ENCODE assay signal across 7 cellular contexts in genomic region chr10:103845311-103845710, GRCh38. TPM values are rescaled to one million over a fixed set of nuclear protein-coding genes. Genes with fewer than 3 reads are reported as not detected.
DNase-seq lines count a peak whose midpoint lies in the region; ATAC-seq and TF ChIP-seq lines count a peak whose summit lies in the region.
"Not testable (repeated sequence)": the region's sequence is repeated elsewhere in the genome, so short reads cannot be mapped to it uniquely, and the experiment has no call there.

No MANE protein-coding gene starts in this region.

- H3K36me3 Mint-ChIP-seq in CD4-positive, alpha-beta T cell (ENCODE audit: low read depth); T-helper 1 cell treated with Interleukin-12 subunit alpha and Interleukin-12 subunit beta and Interleukin-4 antibody, amounts not matched to agents 30 μg/mL and 1 μg/mL, for 36 hours (ENCODE audit: low read depth); activated CD8-positive, alpha-beta memory T cell treated with anti-CD3 and anti-CD28 coated beads, Interleukin-2, amount 10 ng/mL, durations not matched to agents 7 days and 5 days; naive B cell: not testable (repeated sequence)

- peaks cover 20 to 78% (median 42%) of the 10 kb centered on the region in 6 donors for H3K4me1 ChIP-seq in spleen

- not testable (repeated sequence) for H3K9me3 ChIP-seq in CD4-positive, alpha-beta T cell (ENCODE audit: control insufficient read depth, low read length); spleen

- H3K9me3 Mint-ChIP-seq in CD4-positive, alpha-beta T cell; T-helper 1 cell treated with Interleukin-12 subunit alpha and Interleukin-12 subunit beta and Interleukin-4 antibody, amounts not matched to agents 30 μg/mL and 1 μg/mL, for 36 hours; activated CD8-positive, alpha-beta memory T cell treated with anti-CD3 and anti-CD28 coated beads, Interleukin-2, amount 10 ng/mL, durations not matched to agents 7 days and 5 days (ENCODE audit: low read depth); naive B cell: not testable (repeated sequence)

- WGBS in spleen, 5 donors: 65 to 80% (median 75%) methylated on average over 3 to 4 of the region's 4 CpGs

- H3K27ac Mint-ChIP-seq in CD4-positive, alpha-beta T cell: peak overlapping the region; percentile 68
- peak overlapping the region; percentile 74 for H3K27ac Mint-ChIP-seq in T-helper 1 cell treated with Interleukin-12 subunit alpha and Interleukin-12 subunit beta and Interleukin-4 antibody, amounts not matched to agents 30 μg/mL and 1 μg/mL, for 36 hours
- peak overlapping the region; percentile 53 for H3K27ac Mint-ChIP-seq in activated CD8-positive, alpha-beta memory T cell treated with anti-CD3 and anti-CD28 coated beads, Interleukin-2, amount 10 ng/mL, durations not matched to agents 7 days and 5 days
- H3K27ac Mint-ChIP-seq in naive B cell: peak overlapping the region; percentile 11 to 91 (median 48)

- H3K27me3 ChIP-seq in CD4-positive, alpha-beta T cell (ENCODE audit: control insufficient read depth, insufficient read depth, low read length); spleen (replicated peaks in 1 of 7): not testable (repeated sequence)

- POLR2A ChIA-PET in CD4-positive, alpha-beta T cell (lab: Charles Lee): not testable (repeated sequence)

- not testable (repeated sequence) for TF ChIP-seq CTCF in CD4-positive, alpha-beta T cell (IDR thresholded peaks at IDR 0.05); spleen (IDR thresholded peaks at IDR 0.05 in 8 of 11, conservative IDR thresholded peaks at IDR 0.05 in 3 of 11)

- H3K27me3 Mint-ChIP-seq in CD4-positive, alpha-beta T cell: not testable (repeated sequence)
- peaks cover 24% of the 10 kb centered on the region for H3K27me3 Mint-ChIP-seq in T-helper 1 cell treated with Interleukin-12 subunit alpha and Interleukin-12 subunit beta and Interleukin-4 antibody, amounts not matched to agents 30 μg/mL and 1 μg/mL, for 36 hours (ENCODE audit: low read depth)
- H3K27me3 Mint-ChIP-seq in activated CD8-positive, alpha-beta memory T cell treated with anti-CD3 and anti-CD28 coated beads, Interleukin-2, amount 10 ng/mL, durations not matched to agents 7 days and 5 days: peaks cover 17% of the 10 kb centered on the region
- peaks cover 5 to 32% (median 20%) of the 10 kb centered on the region in 3 donors for H3K27me3 Mint-ChIP-seq in naive B cell

- H3K36me3 ChIP-seq in spleen: not testable (repeated sequence)

- not testable (repeated sequence) for H3K4me3 ChIP-seq in spleen

- H3K4me1 Mint-ChIP-seq in CD4-positive, alpha-beta T cell (ENCODE audit: low read depth): peaks cover 29% of the 10 kb centered on the region
- peaks cover 27% of the 10 kb centered on the region for H3K4me1 Mint-ChIP-seq in T-helper 1 cell treated with Interleukin-12 subunit alpha and Interleukin-12 subunit beta and Interleukin-4 antibody, amounts not matched to agents 30 μg/mL and 1 μg/mL, for 36 hours (ENCODE audit: low read depth)
- peaks cover 19% of the 10 kb centered on the region for H3K4me1 Mint-ChIP-seq in activated CD8-positive, alpha-beta memory T cell treated with anti-CD3 and anti-CD28 coated beads, Interleukin-2, amount 10 ng/mL, durations not matched to agents 7 days and 5 days
- H3K4me1 Mint-ChIP-seq in naive B cell: peaks cover 17 to 24% (median 24%) of the 10 kb centered on the region in 3 donors

- not testable (repeated sequence) for ATAC-seq in CD4-positive, alpha-beta T cell (ENCODE audit: poor library complexity); activated CD8-positive, alpha-beta memory T cell treated with anti-CD3 and anti-CD28 coated beads, Interleukin-2, amount 10 ng/mL, durations not matched to agents 7 days and 5 days
- ATAC-seq in naive B cell (ENCODE audit: low read depth in 2 of 2): peak; percentile 29 to 40

- TF ChIP-seq POLR2A in spleen (IDR thresholded peaks at IDR 0.05): not testable (repeated sequence)

- CTCF ChIA-PET in CD4-positive, alpha-beta T cell (lab: Charles Lee): not testable (repeated sequence)
- CTCF ChIA-PET in activated CD8-positive, alpha-beta memory T cell treated with anti-CD3 and anti-CD28 coated beads, Interleukin-2, amount 10 ng/mL, durations not matched to agents 7 days and 5 days (lab: Charles Lee): interaction anchor here (4.2 kb wide), 1 partner anchor 133 kb away, joined by 35 read pairs; no protein-coding TSS in a partner anchor

- not testable (repeated sequence) for DNase-seq in CD4-positive, alpha-beta T cell; activated CD8-positive, alpha-beta memory T cell treated with anti-CD3 and anti-CD28 coated beads, Interleukin-2, amount 10 ng/mL, durations not matched to agents 7 days and 5 days; naive B cell; spleen
- DNase-seq in MV-4-11 (lab: John Stamatoyannopoulos, UW) (peak; percentile 51), dermis blood vessel endothelial cell (peak; percentile 54)

- H3K27ac ChIP-seq in CD4-positive, alpha-beta T cell (ENCODE audit: low read depth, low read length): not testable (repeated sequence)
- H3K27ac ChIP-seq in spleen: peak overlapping the region in 7 of 8 donors; percentile 10 to 52 (median 32)

- not testable (repeated sequence) for H3K4me3 Mint-ChIP-seq in CD4-positive, alpha-beta T cell; T-helper 1 cell treated with Interleukin-12 subunit alpha and Interleukin-12 subunit beta and Interleukin-4 antibody, amounts not matched to agents 30 μg/mL and 1 μg/mL, for 36 hours; activated CD8-positive, alpha-beta memory T cell treated with anti-CD3 and anti-CD28 coated beads, Interleukin-2, amount 10 ng/mL, durations not matched to agents 7 days and 5 days
- peak overlapping the region in 3 of 8 donors; percentile 59 to 82 (median 82) for H3K4me3 Mint-ChIP-seq in naive B cell

- intact Hi-C loops in CD4-positive, alpha-beta T cell (cut with DNase I, micrococcal nuclease); spleen (cut with DNase I; ENCODE audit: low total_unique reads): not testable (repeated sequence)

RNA-seq across cellular contexts. Expression of gene SH3PXD2A, which starts 10.1 kb away (rescaled TPM):
- total RNA-seq in CD4-positive, alpha-beta T cell: 1 to 10 TPM; 6.9 to 7.0 TPM
- total RNA-seq in activated CD8-positive, alpha-beta memory T cell treated with anti-CD3 and anti-CD28 coated beads, Interleukin-2, amount 10 ng/mL, durations not matched to agents 7 days and 5 days: 10 to 100 TPM; 12.4 to 14.5 TPM
- total RNA-seq in dermis blood vessel endothelial cell (2.4 and 3.9 TPM in 2 replicates), spleen (10 to 100 TPM; 27.9 to 50.0 (median 38.8) TPM)
- polyA plus RNA-seq in naive B cell (ENCODE audit: low read depth in 6 of 6) (1 to 10 TPM in 1 of 6 donors, under 1 TPM in 4, not detected in 1; 0.47 to 1.4 (median 0.72) TPM), spleen (1 to 10 TPM; 2.6 to 8.1 (median 4.4) TPM)
